Comparison of ENCODE assay signal across 11 cellular contexts in the genomic region with DNA sequence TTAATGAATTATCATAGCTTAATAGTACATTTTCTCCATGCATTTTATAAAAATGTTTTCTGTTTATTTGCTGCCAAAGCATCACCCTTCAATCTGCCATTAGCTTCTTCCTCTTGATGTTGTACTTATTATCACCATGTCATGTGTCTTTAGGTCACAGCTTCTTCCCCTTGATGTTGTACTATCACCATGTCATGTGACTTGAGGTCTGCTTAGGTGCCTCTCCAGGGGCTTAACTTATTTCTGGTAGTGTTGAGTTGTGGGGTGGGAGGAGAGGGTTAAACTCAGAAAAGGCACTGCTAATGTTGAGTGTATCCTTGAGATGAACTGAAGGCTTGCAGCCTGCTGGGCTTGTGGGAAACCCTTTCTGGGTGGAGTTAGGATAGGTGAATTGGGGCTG.
DNase-seq lines count a peak whose midpoint lies in the region; ATAC-seq, FAIRE-seq and TF ChIP-seq lines count a peak whose summit lies in the region.
"Had no signal": no experiment of that assay in that cellular context is flagged by ENCODE, and none has a peak within 500 bp of the region (broad histone marks: within the 10 kb centered on the region; RNA-seq: fewer than 3 reads in every experiment).

No MANE protein-coding gene starts in this region.

- intact Hi-C loops in heart right ventricle (cut with DNase I) = no loop called here
- intact Hi-C loops in cardiac septum (cut with DNase I) = loop anchor here (2.0 kb wide), 1 partner anchor 17 kb away; no protein-coding TSS in a partner anchor
- intact Hi-C loops in uterus (cut with DNase I; ENCODE audit: low total_unique reads) = no loop called here

- no peak for TF ChIP-seq POLR2A in uterus (IDR thresholded peaks at IDR 0.05)

- peaks cover 2 to 64% (median 42%) of the 10 kb centered on the region in 9 donors for H3K4me1 ChIP-seq in heart right ventricle
- peaks cover 58% of the 10 kb centered on the region for H3K4me1 ChIP-seq in SJSA1 (replicated peaks)
- H3K4me1 ChIP-seq in keratinocyte (ENCODE audit: control insufficient read depth, extremely low read depth, insufficient read depth, low read length) = peaks cover 58% of the 10 kb centered on the region
- peaks cover 0 to 22% of the 10 kb centered on the region in 2 donors for H3K4me1 ChIP-seq in uterus

- no peak for FAIRE-seq in keratinocyte (lab: Jason Lieb, UNC)

- H3K79me2 ChIP-seq in keratinocyte (ENCODE audit: control insufficient read depth, insufficient read depth, low read length) = no peaks in the 10 kb centered on the region

- H3K9me3 ChIP-seq in heart right ventricle (no peaks in the 10 kb centered on the region), SJSA1 (replicated peaks) (no peaks in the 10 kb centered on the region), keratinocyte (ENCODE audit: control insufficient read depth, low read depth, low read length) (no peaks in the 10 kb centered on the region), uterus (no peaks in the 10 kb centered on the region)

- H3K4me3 ChIP-seq in heart right ventricle (no peak overlapping the region), SJSA1 (no peak overlapping the region), keratinocyte (ENCODE audit: control insufficient read depth in 2 of 3, extremely low read depth in 1 of 3, insufficient read depth in 2 of 3, low read depth in 1 of 3, low read length in 3 of 3) (no peak overlapping the region), uterus (no peak overlapping the region)

- H3K27me3 ChIP-seq in heart right ventricle (no peaks in the 10 kb centered on the region), SJSA1 (replicated peaks) (no peaks in the 10 kb centered on the region), keratinocyte (ENCODE audit: control insufficient read depth, extremely low read depth, insufficient read depth, low read length) (no peaks in the 10 kb centered on the region), uterus (no peaks in the 10 kb centered on the region)

- no peak for TF ChIP-seq CTCF in heart right ventricle (IDR thresholded peaks at IDR 0.05)
- no peak for TF ChIP-seq CTCF in keratinocyte (optimal IDR thresholded peaks at IDR 0.05 in 1 of 3, IDR thresholded peaks at IDR 0.05 in 1 of 3, conservative IDR thresholded peaks at IDR 0.05 in 1 of 3; ENCODE audit: extremely low read depth in 1 of 3, insufficient read depth in 2 of 3, low read length in 3 of 3)
- no peak for TF ChIP-seq CTCF in uterus (IDR thresholded peaks at IDR 0.05)

- no peak for ATAC-seq in heart right ventricle

- dilution Hi-C loops in keratinocyte (cut with MboI; ENCODE audit: extremely low pct_ligation_motif_present, low sequenced_read_pairs) = no loop called here

- no peak overlapping the region for H3K9ac ChIP-seq in keratinocyte (ENCODE audit: control insufficient read depth, extremely low read depth, insufficient read depth, low read length)

- H3K9me1 ChIP-seq in keratinocyte (ENCODE audit: control insufficient read depth, extremely low read depth, insufficient read depth, low read length) = no peaks in the 10 kb centered on the region

- no peak overlapping the region for H2AFZ ChIP-seq in keratinocyte (ENCODE audit: control insufficient read depth, low read length)

- no peaks in the 10 kb centered on the region for H4K20me1 ChIP-seq in keratinocyte (ENCODE audit: control insufficient read depth, extremely low read depth, insufficient read depth, low read length)

- H3K27ac ChIP-seq in heart right ventricle (peak overlapping the region in 6 of 10 donors; percentile 4 to 71 (median 52)), SJSA1 (peak overlapping the region; percentile 97), keratinocyte (ENCODE audit: control insufficient read depth, insufficient read depth, low read length) (peak overlapping the region; percentile 74), uterus (peak overlapping the region; percentile 71 to 87)

- DNase-seq in heart right ventricle (no peak), cardiac septum (ENCODE audit: low spot score) (no peak), SJSA1 (ENCODE audit: low read depth in 1 of 2, low spot score in 2 of 2) (no peak), keratinocyte (ENCODE audit: low read depth, low spot score) (no peak), uterus (no peak), GM03348 (ENCODE audit: low spot score) (no peak), islet precursor cell (no peak)
- DNase-seq in activated naive CD4-positive, alpha-beta T cell (lab: John Stamatoyannopoulos, UW) = no peak
- DNase-seq: activated T-cell treated with anti-CD3 and anti-CD28 coated beads, Interleukin-2, amount 50 U/mL, for 48 hours; caudate nucleus; SHP77 treated with DMSO at 0.1 percent for 48 hours had no signal

- H3K4me2 ChIP-seq in keratinocyte (ENCODE audit: control insufficient read depth, extremely low read depth, insufficient read depth, low read depth, low read length) = no peak overlapping the region

- peaks cover 0 to 5% (median 0%) of the 10 kb centered on the region in 9 donors for H3K36me3 ChIP-seq in heart right ventricle
- no peaks in the 10 kb centered on the region for H3K36me3 ChIP-seq in SJSA1
- H3K36me3 ChIP-seq in keratinocyte (ENCODE audit: control insufficient read depth in 2 of 2, extremely low read depth in 1 of 2, insufficient read depth in 2 of 2, low read length in 2 of 2) = no peaks in the 10 kb centered on the region
- no peaks in the 10 kb centered on the region for H3K36me3 ChIP-seq in uterus
